In the genomic region with DNA sequence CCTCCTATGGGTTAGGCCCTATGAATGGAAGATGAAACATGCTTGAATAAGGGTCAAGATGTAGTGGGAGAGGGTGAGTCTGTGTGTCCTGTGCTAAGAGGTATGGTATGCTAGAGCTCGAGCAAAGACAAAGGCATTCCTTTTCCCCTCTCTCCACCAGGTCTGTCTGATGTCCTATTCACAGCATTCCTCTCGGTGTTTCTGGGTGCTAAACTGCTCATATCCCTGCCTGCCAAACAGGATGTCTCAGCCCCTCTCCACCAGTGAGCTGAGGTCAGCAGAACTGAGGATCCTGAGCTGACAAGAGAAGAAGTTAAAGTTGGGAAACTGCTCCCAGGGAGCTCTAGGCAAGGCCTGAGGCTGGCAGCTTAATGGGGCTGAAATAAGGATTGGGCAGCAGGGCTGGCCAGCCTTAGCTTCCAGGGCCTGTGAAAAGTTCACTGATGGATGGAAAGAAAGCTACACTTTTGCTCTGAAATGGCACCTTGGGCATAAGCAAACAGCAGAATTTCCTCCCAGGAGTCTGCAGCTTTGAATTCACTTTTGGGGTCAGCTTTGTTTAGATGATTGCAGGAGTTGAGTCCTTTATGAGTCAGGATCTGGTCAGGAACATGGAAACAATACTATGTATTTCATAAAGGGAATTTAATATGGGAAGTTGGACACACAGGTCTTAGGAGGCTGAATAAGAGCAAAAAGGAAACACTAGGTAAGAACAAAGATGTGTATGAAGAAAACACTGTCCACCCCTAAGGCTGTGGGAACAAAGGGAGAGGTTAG, we compare ENCODE assay signal across 22 cellular contexts.
DNase-seq lines count a peak whose midpoint lies in the region; ATAC-seq, FAIRE-seq and TF ChIP-seq lines count a peak whose summit lies in the region.
"Had no signal": no experiment of that assay in that cellular context is flagged by ENCODE, and none has a peak within 500 bp of the region (broad histone marks: within the 10 kb centered on the region; RNA-seq: fewer than 3 reads in every experiment).

No MANE protein-coding gene starts in this region.

- H3K36me3 Mint-ChIP-seq in activated T-cell treated with anti-CD3 and anti-CD28 coated beads, Interleukin-2, amount 50 U/mL, for 4 hours (ENCODE audit: insufficient read depth), result no peaks in the 10 kb centered on the region
- H3K36me3 Mint-ChIP-seq in T-cell (no peaks in the 10 kb centered on the region), HFFc6 (ENCODE audit: low read depth) (no peaks in the 10 kb centered on the region)

- POLR2A ChIA-PET in H1 (lab: Charles Lee; ENCODE audit: partially characterized antibody), result interaction anchor here (1.0 kb wide), 1 partner anchor 10 kb away, joined by 3 read pairs; no protein-coding TSS in a partner anchor
- POLR2A ChIA-PET in T-cell (lab: Charles Lee), result no interaction called here

- no peaks in the 10 kb centered on the region for H3K27me3 ChIP-seq in ACC112 (ENCODE audit: insufficient read depth, low read length)
- no peaks in the 10 kb centered on the region for H3K27me3 ChIP-seq in H1 (replicated peaks in 1 of 4; ENCODE audit: control insufficient read depth in 3 of 4, extremely low read depth in 1 of 4, insufficient read depth in 3 of 4, low read length in 3 of 4)
- H3K27me3 ChIP-seq: Peyer's patch had no signal

- H2AFZ ChIP-seq in ACC112 (ENCODE audit: low read length, unreplicated experiment) (no peak overlapping the region), H1 (ENCODE audit: low read length) (peak overlapping the region; percentile 30; the same call in 1 of the 2 replicates)

- no peak for TF ChIP-seq CTCF in H1 (IDR thresholded peaks at IDR 0.05; ENCODE audit: control extremely low read depth in 1 of 3, insufficient read depth in 1 of 3, low read depth in 1 of 3, low read length in 3 of 3)
- no peak for TF ChIP-seq CTCF in HFFc6 (IDR thresholded peaks at IDR 0.05)

- no peak overlapping the region for H4K8ac ChIP-seq in H1 (ENCODE audit: extremely low read depth, insufficient read depth, low read length)

- 80% methylated on average over 2 of the region's 2 CpGs; no CpG with 5 or more reads in 1 of the 2 experiments for WGBS in H1 (ENCODE audit: extremely low coverage in 1 of 2, insufficient coverage in 1 of 2, insufficient read length in 1 of 2, insufficient replicate concordance in 2 of 2, low coverage in 1 of 2, low lambda C conversion rate in 2 of 2, missing lambda C conversion rate in 1 of 2), 2 experiments

- H3K18ac ChIP-seq in H1 (ENCODE audit: extremely low read depth, low read length), result no peak overlapping the region

- TF ChIP-seq EP300 in H1 (IDR thresholded peaks at IDR 0.05; ENCODE audit: borderline replicate concordance in 1 of 2, low read depth in 2 of 2, low read length in 2 of 2), result no peak

- H3K9me3 Mint-ChIP-seq in activated T-cell treated with anti-CD3 and anti-CD28 coated beads, Interleukin-2, amount 50 U/mL, for 4 hours, result no peaks in the 10 kb centered on the region
- H3K9me3 Mint-ChIP-seq in T-cell, result peaks cover 0 to 4% (median 0%) of the 10 kb centered on the region in 3 donors
- H3K9me3 Mint-ChIP-seq in HFFc6, result no peaks in the 10 kb centered on the region

- no peak overlapping the region for H3K4me2 ChIP-seq in H1 (ENCODE audit: insufficient read depth in 1 of 2, low read depth in 2 of 2, low read length in 2 of 2)

- no peak overlapping the region for H2BK20ac ChIP-seq in H1 (ENCODE audit: low read length)

- no peak overlapping the region for H2BK15ac ChIP-seq in H1 (ENCODE audit: low read length)

- H3K36me3 ChIP-seq in ACC112 (ENCODE audit: insufficient read depth, low read length) (no peaks in the 10 kb centered on the region), H1 (ENCODE audit: control insufficient read depth in 2 of 4, insufficient read depth in 4 of 4, low read length in 3 of 4) (no peaks in the 10 kb centered on the region)
- H3K36me3 ChIP-seq: lower lobe of right lung, Peyer's patch had no signal

- H3K27ac Mint-ChIP-seq in T-cell, result no peak overlapping the region
- H3K27ac Mint-ChIP-seq in HFFc6, result no peak overlapping the region

- H2BK120ac ChIP-seq in H1 (replicated peaks; ENCODE audit: low read depth, low read length), result no peak overlapping the region

- ATAC-seq in activated T-cell treated with anti-CD3 and anti-CD28 coated beads, Interleukin-2, amount 50 U/mL, for 4 hours, result no peak
- no peak for ATAC-seq in T-cell (replicated peaks in 1 of 4)
- ATAC-seq: lower lobe of right lung had no signal

- no peak for TF ChIP-seq POLR2A in H1 (IDR thresholded peaks at IDR 0.05; ENCODE audit: control extremely low read depth in 1 of 2, low read depth in 2 of 2, low read length in 2 of 2)

- no peak overlapping the region for H3K23ac ChIP-seq in H1 (ENCODE audit: insufficient read length)

- H3K4ac ChIP-seq in H1 (replicated peaks; ENCODE audit: insufficient read length, low read depth, low read length), result no peak overlapping the region

- no peak overlapping the region for H4K91ac ChIP-seq in H1 (replicated peaks; ENCODE audit: insufficient read length, low read length)

- H4K5ac ChIP-seq in H1 (ENCODE audit: insufficient read length, low read depth, low read length), result no peak overlapping the region

- no peak overlapping the region for H2AK5ac ChIP-seq in H1 (ENCODE audit: low read depth, low read length)

- H3K27me3 Mint-ChIP-seq in activated T-cell treated with anti-CD3 and anti-CD28 coated beads, Interleukin-2, amount 50 U/mL, for 4 hours (ENCODE audit: low read depth), result peaks cover 3% of the 10 kb centered on the region
- H3K27me3 Mint-ChIP-seq in T-cell (no peaks in the 10 kb centered on the region), HFFc6 (ENCODE audit: insufficient read depth) (no peaks in the 10 kb centered on the region; the same call in 1 of the 2 replicates)

- no peak for TF ChIP-seq RAD21 in H1 (IDR thresholded peaks at IDR 0.05 in 1 of 2, conservative IDR thresholded peaks at IDR 0.05 in 1 of 2; ENCODE audit: low read depth in 2 of 2, low read length in 2 of 2)

- no peak overlapping the region for H3K4me3 Mint-ChIP-seq in activated T-cell treated with anti-CD3 and anti-CD28 coated beads, Interleukin-2, amount 50 U/mL, for 4 hours
- H3K4me3 Mint-ChIP-seq in T-cell (no peak overlapping the region), HFFc6 (no peak overlapping the region)

- no peak overlapping the region for H3K14ac ChIP-seq in H1 (ENCODE audit: insufficient read length)

- no peak overlapping the region for H2BK12ac ChIP-seq in H1 (ENCODE audit: low read depth, low read length)

- H3K9ac ChIP-seq in H1 (replicated peaks in 1 of 4; ENCODE audit: extremely low read depth in 1 of 4, low read depth in 3 of 4, low read length in 3 of 4), result no peak overlapping the region

- no peaks in the 10 kb centered on the region for H3K79me1 ChIP-seq in H1 (ENCODE audit: low read depth, low read length)

- H3K4me1 ChIP-seq in ACC112 (ENCODE audit: control insufficient read depth, insufficient read depth, low read length, unreplicated experiment), result peaks cover 26% of the 10 kb centered on the region
- H3K4me1 ChIP-seq in H1 (replicated peaks in 1 of 4; ENCODE audit: control insufficient read depth in 3 of 4, insufficient read depth in 4 of 4, low read length in 3 of 4), result no peaks in the 10 kb centered on the region; a peak in 2 of 7 replicates
- H3K4me1 ChIP-seq: lower lobe of right lung, Peyer's patch had no signal

- no peaks in the 10 kb centered on the region for H3K4me1 Mint-ChIP-seq in activated T-cell treated with anti-CD3 and anti-CD28 coated beads, Interleukin-2, amount 50 U/mL, for 4 hours (ENCODE audit: low read depth)
- H3K4me1 Mint-ChIP-seq in T-cell (no peaks in the 10 kb centered on the region), HFFc6 (ENCODE audit: low read depth) (peaks cover 6% of the 10 kb centered on the region; the same call in 1 of the 2 replicates)

- H3K4me3 ChIP-seq in ACC112 (ENCODE audit: low read depth, low read length) (no peak overlapping the region), H1 (ENCODE audit: extremely low read depth in 1 of 4, insufficient read depth in 2 of 4, low read depth in 3 of 4, low read length in 4 of 4) (no peak overlapping the region)
- H3K4me3 ChIP-seq: lower lobe of right lung, Peyer's patch had no signal

- no peaks in the 10 kb centered on the region for H3K79me2 ChIP-seq in ACC112 (ENCODE audit: control insufficient read depth, insufficient read depth, low read length, unreplicated experiment)
- H3K79me2 ChIP-seq in H1 (ENCODE audit: control insufficient read depth in 1 of 2, insufficient read depth in 2 of 2, low read length in 2 of 2), result no peaks in the 10 kb centered on the region

- H2BK5ac ChIP-seq in H1 (ENCODE audit: low read depth, low read length), result no peak overlapping the region

- H3K23me2 ChIP-seq in H1 (ENCODE audit: low read depth, low read length), result no peaks in the 10 kb centered on the region

- FAIRE-seq in H1 (lab: Jason Lieb, UNC), result no peak
- FAIRE-seq: colon, endothelial cell of umbilical vein, frontal cortex, TTC549 had no signal

- CTCF ChIA-PET in H1 (lab: Charles Lee; ENCODE audit: partially characterized antibody), result interaction anchor here (0.7 to 1.7 kb wide), 7 partner anchors 11 to 578 kb away, joined by 3 to 9 read pairs (median 3); no protein-coding TSS in a partner anchor
- CTCF ChIA-PET in T-cell (lab: Charles Lee), result no interaction called here

- H3K9me3 ChIP-seq in H1 (ENCODE audit: insufficient read depth in 2 of 2, low read depth in 1 of 2, low read length in 1 of 2), result peaks cover 0 to 4% of the 10 kb centered on the region in 2 experiments; a peak in 2 of 4 replicates
- H3K9me3 ChIP-seq: lower lobe of right lung, Peyer's patch had no signal

- H3K27ac ChIP-seq in ACC112 (ENCODE audit: low read depth, low read length) (peak overlapping the region; percentile 34), H1 (ENCODE audit: low read depth, low read length) (no peak overlapping the region)
- H3K27ac ChIP-seq: C4-2B, lower lobe of right lung, Peyer's patch had no signal

- no peak overlapping the region for H3K56ac ChIP-seq in H1 (replicated peaks; ENCODE audit: insufficient read length, low read depth, low read length)

- DNase-seq in HS-5 (ENCODE audit: low read depth) (peak; percentile 53), H1 (ENCODE audit: low read depth in 1 of 2, low spot score in 2 of 2) (peak in 1 of 2 experiments; percentile 21), kidney glomerular epithelial cell (lab: John Stamatoyannopoulos, UW) (peak; percentile 78), NCI-H1436 (lab: John Stamatoyannopoulos, UW) (no peak), T-cell (no peak), HFFc6 (no peak)
- DNase-seq in activated T-cell treated with anti-CD3 and anti-CD28 coated beads, Interleukin-2, amount 50 U/mL, for 4 hours, result no peak
- DNase-seq: 8988T; activated CD4-positive, alpha-beta T cell treated with anti-CD3 and anti-CD28 coated beads, Interleukin-2, amount 50 U/mL, for 1 hour; activated naive CD4-positive, alpha-beta T cell; lower lobe of right lung; NCI-H1436 treated with DMSO at 0.1 percent for 48 hours; NCI-H2171 treated with DMSO at 0.1 percent for 48 hours; Peyer's patch; stimulated activated CD4-positive, alpha-beta T cell treated with anti-CD3 and anti-CD28 coated beads, Interleukin-4, amount 100 ng/mL, for 4 hours; substantia nigra had no signal

- no peaks in the 10 kb centered on the region for H4K20me1 ChIP-seq in H1 (replicated peaks in 1 of 2; ENCODE audit: control insufficient read depth in 1 of 2, insufficient read depth in 2 of 2, low read length in 2 of 2)

TF ChIP-seq in H1, 55 proteins besides CTCF, POLR2A, EP300 and RAD21 (continues in another document):
- TF ChIP-seq POLR2AphosphoS5 (IDR thresholded peaks at IDR 0.05; ENCODE audit: low read depth, low read length) (no peak), HDAC6 (IDR thresholded peaks at IDR 0.05; ENCODE audit: low read depth, low read length) (no peak)

Comparison
In these comparisons a context has a peak if more than half of its experiments do, and no peak if none do; other contexts are left out.
1. DNase-seq: peak in HS-5 (single experiment) and kidney glomerular epithelial cell (single experiment); none in NCI-H1436 (single experiment), activated T-cell treated with anti-CD3 and anti-CD28 coated beads, Interleukin-2, amount 50 U/mL, for 4 hours (single experiment), T-cell (0 of 34) and HFFc6 (single experiment).